In the genomic region with DNA sequence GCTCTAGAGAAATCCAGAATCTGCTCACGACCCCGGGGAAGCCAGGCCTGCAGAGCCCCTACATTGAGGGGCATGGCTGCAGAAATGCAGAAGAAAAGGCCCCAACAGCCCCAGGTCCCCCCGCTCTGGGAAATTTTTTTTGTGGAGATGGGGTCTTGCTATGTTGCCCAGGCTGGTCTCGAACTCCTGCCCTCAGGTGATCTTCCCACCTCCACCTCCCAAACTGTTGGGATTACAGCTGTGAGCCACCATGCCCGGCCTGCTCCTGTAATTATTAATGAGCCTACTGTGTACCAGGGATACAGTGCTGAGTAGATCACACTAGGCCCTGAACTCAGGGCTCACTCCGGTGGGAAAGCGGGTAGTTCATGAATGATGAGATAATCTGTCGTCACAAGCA, we compare ENCODE assay signal across 1 cellular context.
TF ChIP-seq lines count a peak whose summit lies in the region.

No MANE protein-coding gene starts in this region.

TF ChIP-seq in GM12891, 5 proteins besides CTCF, POLR2A, EP300 and RAD21:
- TF ChIP-seq SPI1 (IDR thresholded peaks at IDR 0.05; ENCODE audit: low read depth, low read length): no peak
- TF ChIP-seq POLR2AphosphoS5 (IDR thresholded peaks at IDR 0.05; ENCODE audit: low read depth, low read length): no peak
- no peak for TF ChIP-seq POU2F2 (IDR thresholded peaks at IDR 0.05; ENCODE audit: low read depth, low read length)
- TF ChIP-seq TAF1 (IDR thresholded peaks at IDR 0.05; ENCODE audit: low read depth, low read length): no peak
- TF ChIP-seq PAX5 (IDR thresholded peaks at IDR 0.05; ENCODE audit: insufficient read depth, low read length, severe bottlenecking): no peak
TF ChIP-seq in GM12891: peak in this region for 0.
